Comparison of ENCODE assay signal across 8 cellular contexts in genomic region chr11:112073941-112074811, GRCh38. TPM values are rescaled to one million over a fixed set of nuclear protein-coding genes. Genes with fewer than 3 reads are reported as not detected.
A peak's percentile ranks its signal among the peaks of the same experiment; 100 is the strongest.
DNase-seq lines count a peak whose midpoint lies in the region; ATAC-seq and TF ChIP-seq lines count a peak whose summit lies in the region.

Gene NKAPD1 (plus strand): TSS chr11:112074299. CDS start chr11:112075575, 1,276 bp downstream.
Gene PIH1D2 (minus strand): TSS chr11:112074017. CDS start chr11:112073174, 843 bp downstream.

- H3K27me3 ChIP-seq in CD4-positive, CD25-positive, alpha-beta regulatory T cell (ENCODE audit: control insufficient read depth, insufficient read depth, low read length): peaks cover 6% of the 10 kb centered on the region
- no peaks in the 10 kb centered on the region for H3K27me3 ChIP-seq in lung (ENCODE audit: control insufficient read depth, insufficient read depth)

- peaks cover 16% of the 10 kb centered on the region for H3K4me1 ChIP-seq in CD4-positive, CD25-positive, alpha-beta regulatory T cell (ENCODE audit: control insufficient read depth, insufficient read depth, low read length, poor library complexity, severe bottlenecking)
- peaks cover 0 to 18% of the 10 kb centered on the region in 2 donors for H3K4me1 ChIP-seq in lung (ENCODE audit: control insufficient read depth in 2 of 2, insufficient read depth in 2 of 2, low read length in 2 of 2)

- peak; percentile 73 to 93 (median 87) for DNase-seq in CD4-positive, CD25-positive, alpha-beta regulatory T cell
- DNase-seq in NCI-H82 treated with DMSO at 0.1 percent for 48 hours (lab: John Stamatoyannopoulos, UW; ENCODE audit: unreplicated experiment): peak; percentile 51
- peak; percentile 89 for DNase-seq in activated CD8-positive, alpha-beta T cell treated with anti-CD3 and anti-CD28 coated beads for 36 hours
- peak; percentile 77 for DNase-seq in effector CD4-positive, alpha-beta T cell
- DNase-seq in lung (ENCODE audit: low spot score): peak; percentile 86
- peak; percentile 57 to 70 (median 59) for DNase-seq in stimulated activated CD4-positive, alpha-beta T cell treated with anti-CD3 and anti-CD28 coated beads, TNF-alpha, amount 100 ng/mL, for 4 hours (ENCODE audit: low read depth in 3 of 3)

- H3K9me3 ChIP-seq in CD4-positive, CD25-positive, alpha-beta regulatory T cell (ENCODE audit: control insufficient read depth in 2 of 2, low read length in 2 of 2): no peaks in the 10 kb centered on the region
- no peaks in the 10 kb centered on the region for H3K9me3 ChIP-seq in lung (ENCODE audit: control insufficient read depth in 2 of 2, insufficient read depth in 1 of 2, low read length in 1 of 2)

- H3K27ac Mint-ChIP-seq in CD4-positive, CD25-positive, alpha-beta regulatory T cell: peak within 1 kb of the TSS; percentile 91 to 94 (median 94)
- peak within 1 kb of the TSS; percentile 98 for H3K27ac Mint-ChIP-seq in activated CD8-positive, alpha-beta T cell treated with anti-CD3 and anti-CD28 coated beads for 36 hours

- H3K4me3 Mint-ChIP-seq in CD4-positive, CD25-positive, alpha-beta regulatory T cell: peak within 1 kb of the TSS; percentile 89 to 95 (median 94)
- peak within 1 kb of the TSS; percentile 95 for H3K4me3 Mint-ChIP-seq in activated CD8-positive, alpha-beta T cell treated with anti-CD3 and anti-CD28 coated beads for 36 hours

- no peak for TF ChIP-seq CTCF in activated CD8-positive, alpha-beta T cell treated with anti-CD3 and anti-CD28 coated beads for 36 hours (IDR thresholded peaks at IDR 0.05)
- TF ChIP-seq CTCF in lung (IDR thresholded peaks at IDR 0.05; ENCODE audit: control extremely low read depth, extremely low read depth): no peak

- H3K27me3 Mint-ChIP-seq in CD4-positive, CD25-positive, alpha-beta regulatory T cell: peaks cover 35% of the 10 kb centered on the region
- H3K27me3 Mint-ChIP-seq in activated CD8-positive, alpha-beta T cell treated with anti-CD3 and anti-CD28 coated beads for 36 hours: peaks cover 7% of the 10 kb centered on the region

- H3K4me3 ChIP-seq in CD4-positive, CD25-positive, alpha-beta regulatory T cell (ENCODE audit: low read depth, low read length): peak within 1 kb of the TSS; percentile 83
- peak within 1 kb of the TSS; percentile 94 for H3K4me3 ChIP-seq in lung

- CTCF ChIA-PET in activated CD8-positive, alpha-beta T cell treated with anti-CD3 and anti-CD28 coated beads for 36 hours (lab: Charles Lee): interaction anchor here (0.6 to 1.2 kb wide), 3 partner anchors 39 to 127 kb away, joined by 3 read pairs; no protein-coding TSS in a partner anchor

- peaks cover 22% of the 10 kb centered on the region for H3K36me3 ChIP-seq in CD4-positive, CD25-positive, alpha-beta regulatory T cell (ENCODE audit: control insufficient read depth, insufficient read depth, low read length)
- peaks cover 6 to 18% of the 10 kb centered on the region in 2 donors for H3K36me3 ChIP-seq in lung (ENCODE audit: control insufficient read depth in 2 of 2, insufficient read depth in 2 of 2, low read length in 2 of 2)

- H3K4me1 Mint-ChIP-seq in CD4-positive, CD25-positive, alpha-beta regulatory T cell: peaks cover 21 to 34% (median 26%) of the 10 kb centered on the region in 4 donors
- peaks cover 35% of the 10 kb centered on the region for H3K4me1 Mint-ChIP-seq in activated CD8-positive, alpha-beta T cell treated with anti-CD3 and anti-CD28 coated beads for 36 hours (ENCODE audit: low read depth)

- H3K9me3 Mint-ChIP-seq in CD4-positive, CD25-positive, alpha-beta regulatory T cell: no peaks in the 10 kb centered on the region
- no peaks in the 10 kb centered on the region for H3K9me3 Mint-ChIP-seq in activated CD8-positive, alpha-beta T cell treated with anti-CD3 and anti-CD28 coated beads for 36 hours

- H3K36me3 Mint-ChIP-seq in CD4-positive, CD25-positive, alpha-beta regulatory T cell: peaks cover 10% of the 10 kb centered on the region
- peaks cover 27% of the 10 kb centered on the region for H3K36me3 Mint-ChIP-seq in activated CD8-positive, alpha-beta T cell treated with anti-CD3 and anti-CD28 coated beads for 36 hours (ENCODE audit: low read depth)

- POLR2A ChIA-PET in activated CD8-positive, alpha-beta T cell treated with anti-CD3 and anti-CD28 coated beads for 36 hours (lab: Charles Lee): interaction anchor here (0.8 to 3.0 kb wide), 4 partner anchors 10 to 31 kb away, joined by 3 to 21 read pairs (median 4); no protein-coding TSS in a partner anchor

- peak within 1 kb of the TSS; percentile 68 for H3K27ac ChIP-seq in CD4-positive, CD25-positive, alpha-beta regulatory T cell (ENCODE audit: insufficient read depth, low read length, poor library complexity, severe bottlenecking)
- peak within 1 kb of the TSS; percentile 81 to 95 for H3K27ac ChIP-seq in lung (ENCODE audit: low read depth in 1 of 2, low read length in 1 of 2)

- intact Hi-C loops in activated CD8-positive, alpha-beta T cell treated with anti-CD3 and anti-CD28 coated beads for 36 hours (cut with micrococcal nuclease): no loop called here

- peak; percentile 85 to 88 for ATAC-seq in CD4-positive, CD25-positive, alpha-beta regulatory T cell (ENCODE audit: low read depth in 2 of 2)
- peak; percentile 85 for ATAC-seq in GM19397 (IDR thresholded peaks at IDR 0.05; ENCODE audit: unreplicated experiment)
- ATAC-seq in HG03571 (IDR thresholded peaks at IDR 0.05; ENCODE audit: unreplicated experiment): peak; percentile 87
- ATAC-seq in activated CD8-positive, alpha-beta T cell treated with anti-CD3 and anti-CD28 coated beads for 36 hours: peak; percentile 89
- peak; percentile 90 for ATAC-seq in lung (ENCODE audit: insufficient read depth, low FRiP score)

- WGBS in lung, 2 donors: 0% methylated on average over 43 of the region's 43 CpGs

RNA-seq across cellular contexts. Expression of gene NKAPD1, which starts in this region (rescaled TPM):
- 11.2 TPM for total RNA-seq in CD4-positive, CD25-positive, alpha-beta regulatory T cell
- 10 to 100 TPM; 11.0 to 13.1 (median 11.8) TPM for polyA plus RNA-seq in CD4-positive, CD25-positive, alpha-beta regulatory T cell
- total RNA-seq in activated CD8-positive, alpha-beta T cell treated with anti-CD3 and anti-CD28 coated beads for 36 hours: 10 to 100 TPM; 20.8 to 22.6 TPM
- 10 to 100 TPM; 13.8 to 24.4 TPM for total RNA-seq in lung
- 10 to 100 TPM; 12.4 to 13.4 TPM for polyA plus RNA-seq in lung

RNA-seq across cellular contexts. Expression of gene PIH1D2, which starts in this region (rescaled TPM):
- total RNA-seq in CD4-positive, CD25-positive, alpha-beta regulatory T cell: 0.47 TPM
- polyA plus RNA-seq in CD4-positive, CD25-positive, alpha-beta regulatory T cell: not detected
- total RNA-seq in activated CD8-positive, alpha-beta T cell treated with anti-CD3 and anti-CD28 coated beads for 36 hours: under 1 TPM; 0.61 to 0.67 TPM
- total RNA-seq in lung: 10 to 100 TPM; 12.2 to 14.5 TPM
- polyA plus RNA-seq in lung: 1 to 10 TPM; 5.1 to 7.8 TPM

Comparison
In these comparisons a context has a peak if more than half of its experiments do, and no peak if none do; other contexts are left out.
1. Peak in every context shown above with its lines: DNase-seq, ATAC-seq, H3K4me3 ChIP-seq and H3K27ac ChIP-seq.
2. RNA of gene PIH1D2 (polyA plus RNA-seq): 5.1 to 7.8 TPM in lung; not detected in CD4-positive, CD25-positive, alpha-beta regulatory T cell; every median in the first group is over 4 times any median in the second.